ENCODE assay signal across 14 cellular contexts in the genomic region with DNA sequence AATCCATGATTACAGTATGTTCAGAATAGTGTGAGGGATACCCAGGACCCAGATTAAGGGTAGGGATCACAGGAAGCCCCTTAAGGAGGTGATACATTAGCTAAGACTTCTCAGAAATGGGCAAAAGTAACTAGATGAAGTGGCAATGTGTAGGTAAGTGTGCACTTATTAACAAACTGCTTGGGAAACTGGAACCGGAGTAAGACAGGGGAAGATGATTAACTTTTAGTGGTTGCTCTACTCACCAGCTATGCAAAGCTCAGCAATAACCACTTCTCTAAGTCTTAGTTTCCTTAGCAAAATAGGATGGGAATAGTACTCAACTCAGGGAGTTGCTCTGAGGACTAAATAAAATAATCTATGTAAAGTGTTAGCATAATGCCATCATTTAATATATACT.
A peak's percentile ranks its signal among the peaks of the same experiment; 100 is the strongest.
DNase-seq lines count a peak whose midpoint lies in the region; ATAC-seq and TF ChIP-seq lines count a peak whose summit lies in the region.
"Had no signal": no experiment of that assay in that cellular context is flagged by ENCODE, and none has a peak within 500 bp of the region (broad histone marks: within the 10 kb centered on the region; RNA-seq: fewer than 3 reads in every experiment).

No MANE protein-coding gene starts in this region.

- no peak overlapping the region for H3K4me3 Mint-ChIP-seq in activated naive CD4-positive, alpha-beta T cell treated with anti-CD3 and anti-CD28 coated beads for 36 hours
- H3K4me3 Mint-ChIP-seq: CD4-positive, alpha-beta memory T cell; central memory CD8-positive, alpha-beta T cell; H9; stimulated activated naive CD8-positive, alpha-beta T cell treated with anti-CD3 and anti-CD28 coated beads, Interleukin-15, Interleukin-2, amounts not matched to agents 100 ng/mL and 50 ng/mL, for 24 hours had no signal

- H3K27me3 Mint-ChIP-seq in activated naive CD4-positive, alpha-beta T cell treated with anti-CD3 and anti-CD28 coated beads for 36 hours (ENCODE audit: low read depth), result no peaks in the 10 kb centered on the region
- H3K27me3 Mint-ChIP-seq: CD4-positive, alpha-beta memory T cell; central memory CD8-positive, alpha-beta T cell; stimulated activated naive CD8-positive, alpha-beta T cell treated with anti-CD3 and anti-CD28 coated beads, Interleukin-15, Interleukin-2, amounts not matched to agents 100 ng/mL and 50 ng/mL, for 24 hours had no signal

- H3K36me3 Mint-ChIP-seq in activated naive CD4-positive, alpha-beta T cell treated with anti-CD3 and anti-CD28 coated beads for 36 hours (ENCODE audit: low read depth), result no peaks in the 10 kb centered on the region
- H3K36me3 Mint-ChIP-seq: CD4-positive, alpha-beta memory T cell had no signal

- no peaks in the 10 kb centered on the region for H3K9me3 Mint-ChIP-seq in activated naive CD4-positive, alpha-beta T cell treated with anti-CD3 and anti-CD28 coated beads for 36 hours
- H3K9me3 Mint-ChIP-seq: CD4-positive, alpha-beta memory T cell; central memory CD8-positive, alpha-beta T cell; H9; stimulated activated naive CD8-positive, alpha-beta T cell treated with anti-CD3 and anti-CD28 coated beads, Interleukin-15, Interleukin-2, amounts not matched to agents 100 ng/mL and 50 ng/mL, for 24 hours had no signal

- no peak overlapping the region for H3K27ac Mint-ChIP-seq in activated naive CD4-positive, alpha-beta T cell treated with anti-CD3 and anti-CD28 coated beads for 36 hours
- H3K27ac Mint-ChIP-seq: CD4-positive, alpha-beta memory T cell; H9; stimulated activated naive CD8-positive, alpha-beta T cell treated with anti-CD3 and anti-CD28 coated beads, Interleukin-15, Interleukin-2, amounts not matched to agents 100 ng/mL and 50 ng/mL, for 24 hours had no signal

- H3K4me1 Mint-ChIP-seq in activated naive CD4-positive, alpha-beta T cell treated with anti-CD3 and anti-CD28 coated beads for 36 hours (ENCODE audit: low read depth), result no peaks in the 10 kb centered on the region
- H3K4me1 Mint-ChIP-seq: CD4-positive, alpha-beta memory T cell; central memory CD8-positive, alpha-beta T cell; H9 had no signal

- CTCF ChIA-PET in activated naive CD4-positive, alpha-beta T cell treated with anti-CD3 and anti-CD28 coated beads for 36 hours (lab: Charles Lee), result no interaction called here

- intact Hi-C loops in activated naive CD4-positive, alpha-beta T cell treated with anti-CD3 and anti-CD28 coated beads for 36 hours (cut with micrococcal nuclease), result no loop called here

- ATAC-seq in GM21786 (IDR thresholded peaks at IDR 0.05; ENCODE audit: unreplicated experiment), result peak; percentile 94
- ATAC-seq in HG03139 (IDR thresholded peaks at IDR 0.05; ENCODE audit: unreplicated experiment), result peak; percentile 96
- no peak for ATAC-seq in SK-N-SH treated with all-trans-retinoic acid at 6 μM for 48 hours
- ATAC-seq: esophagus mucosa had no signal

- peak; percentile 13 for DNase-seq in GM19238 (ENCODE audit: insufficient read length, low spot score)
- DNase-seq in left kidney (ENCODE audit: low read depth, low spot score), result peak; percentile 22
- no peak for DNase-seq in activated naive CD4-positive, alpha-beta T cell treated with anti-CD3 and anti-CD28 coated beads for 36 hours
- DNase-seq in NCI-H1436 treated with DMSO at 0.1 percent for 48 hours (lab: John Stamatoyannopoulos, UW), result no peak
- DNase-seq: activated CD4-positive, alpha-beta T cell treated with anti-CD3 and anti-CD28 coated beads, Interleukin-2, amount 50 U/mL, for 4 hours; activated naive CD4-positive, alpha-beta T cell treated with anti-CD3 and anti-CD28 coated beads, Interleukin-2, amount 50 U/mL, for 16 hours; CD4-positive, alpha-beta memory T cell; H9 had no signal

TF ChIP-seq in SK-N-SH treated with all-trans-retinoic acid at 6 μM for 48 hours, 23 proteins besides CTCF, POLR2A, EP300 and RAD21:
- TF ChIP-seq CREB5 (CRISPR knock-in tag; IDR thresholded peaks at IDR 0.05; ENCODE audit: low read depth) (no peak), ZNF70 (CRISPR knock-in tag; IDR thresholded peaks at IDR 0.05) (no peak), ISL1 (CRISPR knock-in tag; IDR thresholded peaks at IDR 0.05) (no peak), CSDC2 (CRISPR knock-in tag; IDR thresholded peaks at IDR 0.05) (no peak), ZFP30 (CRISPR knock-in tag; IDR thresholded peaks at IDR 0.05) (no peak), PPARA (CRISPR knock-in tag; IDR thresholded peaks at IDR 0.05; ENCODE audit: borderline replicate concordance) (no peak), ARNTL (CRISPR knock-in tag; IDR thresholded peaks at IDR 0.05; ENCODE audit: borderline replicate concordance, low read depth) (no peak), ZFP3 (CRISPR knock-in tag; IDR thresholded peaks at IDR 0.05) (no peak), SNAI2 (CRISPR knock-in tag; IDR thresholded peaks at IDR 0.05) (no peak), TCF4 (CRISPR knock-in tag; IDR thresholded peaks at IDR 0.05; ENCODE audit: borderline replicate concordance) (no peak), ZNF565 (CRISPR knock-in tag; conservative IDR thresholded peaks at IDR 0.05; ENCODE audit: low read depth) (no peak), TOX (CRISPR knock-in tag; IDR thresholded peaks at IDR 0.05; ENCODE audit: borderline replicate concordance) (no peak), OSR1 (CRISPR knock-in tag; IDR thresholded peaks at IDR 0.05) (no peak), GLIS3 (CRISPR knock-in tag; IDR thresholded peaks at IDR 0.05) (no peak), BACH2 (CRISPR knock-in tag; IDR thresholded peaks at IDR 0.05; ENCODE audit: borderline replicate concordance) (no peak), ESRRG (CRISPR knock-in tag; IDR thresholded peaks at IDR 0.05) (no peak), ZC3H10 (CRISPR knock-in tag; IDR thresholded peaks at IDR 0.05) (no peak)
- TF ChIP-seq, protein P1, sequence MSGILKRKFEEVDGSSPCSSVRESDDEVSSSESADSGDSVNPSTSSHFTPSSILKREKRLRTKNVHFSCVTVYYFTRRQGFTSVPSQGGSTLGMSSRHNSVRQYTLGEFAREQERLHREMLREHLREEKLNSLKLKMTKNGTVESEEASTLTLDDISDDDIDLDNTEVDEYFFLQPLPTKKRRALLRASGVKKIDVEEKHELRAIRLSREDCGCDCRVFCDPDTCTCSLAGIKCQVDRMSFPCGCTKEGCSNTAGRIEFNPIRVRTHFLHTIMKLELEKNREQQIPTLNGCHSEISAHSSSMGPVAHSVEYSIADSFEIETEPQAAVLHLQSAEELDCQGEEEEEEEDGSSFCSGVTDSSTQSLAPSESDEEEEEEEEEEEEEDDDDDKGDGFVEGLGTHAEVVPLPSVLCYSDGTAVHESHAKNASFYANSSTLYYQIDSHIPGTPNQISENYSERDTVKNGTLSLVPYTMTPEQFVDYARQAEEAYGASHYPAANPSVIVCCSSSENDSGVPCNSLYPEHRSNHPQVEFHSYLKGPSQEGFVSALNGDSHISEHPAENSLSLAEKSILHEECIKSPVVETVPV (CRISPR knock-in tag; IDR thresholded peaks at IDR 0.05), result no peak
- TF ChIP-seq, protein P2, sequence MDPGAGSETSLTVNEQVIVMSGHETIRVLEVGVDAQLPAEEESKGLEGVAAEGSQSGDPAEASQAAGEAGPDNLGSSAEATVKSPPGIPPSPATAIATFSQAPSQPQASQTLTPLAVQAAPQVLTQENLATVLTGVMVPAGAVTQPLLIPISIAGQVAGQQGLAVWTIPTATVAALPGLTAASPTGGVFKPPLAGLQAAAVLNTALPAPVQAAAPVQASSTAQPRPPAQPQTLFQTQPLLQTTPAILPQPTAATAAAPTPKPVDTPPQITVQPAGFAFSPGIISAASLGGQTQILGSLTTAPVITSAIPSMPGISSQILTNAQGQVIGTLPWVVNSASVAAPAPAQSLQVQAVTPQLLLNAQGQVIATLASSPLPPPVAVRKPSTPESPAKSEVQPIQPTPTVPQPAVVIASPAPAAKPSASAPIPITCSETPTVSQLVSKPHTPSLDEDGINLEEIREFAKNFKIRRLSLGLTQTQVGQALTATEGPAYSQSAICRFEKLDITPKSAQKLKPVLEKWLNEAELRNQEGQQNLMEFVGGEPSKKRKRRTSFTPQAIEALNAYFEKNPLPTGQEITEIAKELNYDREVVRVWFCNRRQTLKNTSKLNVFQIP (CRISPR knock-in tag; IDR thresholded peaks at IDR 0.05; ENCODE audit: borderline replicate concordance, low read depth), result no peak

Comparison
In these comparisons a context has a peak if more than half of its experiments do, and no peak if none do; other contexts are left out.
1. DNase-seq: peak in GM19238 (single experiment) and left kidney (single experiment); none in activated naive CD4-positive, alpha-beta T cell treated with anti-CD3 and anti-CD28 coated beads for 36 hours (single experiment) and NCI-H1436 treated with DMSO at 0.1 percent for 48 hours (single experiment).